Comparison of ENCODE assay signal across 17 cellular contexts in genomic region chr12:112627851-112628250, GRCh38.
DNase-seq lines count a peak whose midpoint lies in the region; TF ChIP-seq lines count a peak whose summit lies in the region.
"Had no signal": no experiment of that assay in that cellular context is flagged by ENCODE, and none has a peak within 500 bp of the region (broad histone marks: within the 10 kb centered on the region; RNA-seq: fewer than 3 reads in every experiment).

No MANE protein-coding gene starts in this region.

- no peak overlapping the region for H3K27ac ChIP-seq in vagina
- H3K27ac ChIP-seq: C4-2B had no signal

- H3K36me3 Mint-ChIP-seq in endothelial cell (ENCODE audit: low read depth, unreplicated experiment) = no peaks in the 10 kb centered on the region
- H3K36me3 Mint-ChIP-seq: IgD-negative memory B cell had no signal

- peak overlapping the region; percentile 17 for H3K27ac Mint-ChIP-seq in endothelial cell (ENCODE audit: unreplicated experiment)
- H3K27ac Mint-ChIP-seq: B cell; CD4-positive, alpha-beta T cell; HFFc6; IgD-negative memory B cell had no signal

- no peak for TF ChIP-seq POLR2A in vagina (IDR thresholded peaks at IDR 0.05)

- H3K36me3 ChIP-seq in vagina = no peaks in the 10 kb centered on the region

- TF ChIP-seq CTCF in endothelial cell (IDR thresholded peaks at IDR 0.05; ENCODE audit: unreplicated experiment) (no peak), vagina (IDR thresholded peaks at IDR 0.05) (no peak)

- peaks cover 17% of the 10 kb centered on the region for H3K4me1 Mint-ChIP-seq in endothelial cell (ENCODE audit: unreplicated experiment)
- H3K4me1 Mint-ChIP-seq: B cell, IgD-negative memory B cell had no signal

- DNase-seq in CMK (ENCODE audit: low read depth) = peak; percentile 7
- DNase-seq in Kasumi-1 (lab: John Stamatoyannopoulos, UW) = peak; percentile 43
- peak; percentile 29 for DNase-seq in endothelial cell (ENCODE audit: low spot score)
- no peak for DNase-seq in middle frontal gyrus (ENCODE audit: extremely low spot score, low spot score)
- no peak for DNase-seq in vagina (ENCODE audit: extremely low spot score in 2 of 2)
- DNase-seq in NCI-H446 (lab: John Stamatoyannopoulos, UW) = no peak
- no peak for DNase-seq in RKO (ENCODE audit: low spot score)
- DNase-seq: CD4-positive, alpha-beta T cell; DMS153; DMS79; GF-D8; GOT3; H7; HFFc6 had no signal

- intact Hi-C loops in vagina (cut with DNase I) = no loop called here

- no peaks in the 10 kb centered on the region for H3K4me1 ChIP-seq in vagina

- H3K27me3 ChIP-seq in vagina = no peaks in the 10 kb centered on the region

- H3K4me3 Mint-ChIP-seq in endothelial cell (ENCODE audit: unreplicated experiment) = no peak overlapping the region
- H3K4me3 Mint-ChIP-seq: B cell; CD4-positive, alpha-beta T cell; HFFc6; IgD-negative memory B cell had no signal

- no peaks in the 10 kb centered on the region for H3K9me3 ChIP-seq in vagina

- no peak overlapping the region for H3K4me3 ChIP-seq in vagina

- H3K9me3 Mint-ChIP-seq in endothelial cell (ENCODE audit: unreplicated experiment) = no peaks in the 10 kb centered on the region
- H3K9me3 Mint-ChIP-seq: CD4-positive, alpha-beta T cell had no signal

- peaks cover 3% of the 10 kb centered on the region for H3K27me3 Mint-ChIP-seq in endothelial cell (ENCODE audit: unreplicated experiment)

Comparison
In these comparisons a context has a peak if more than half of its experiments do, and no peak if none do; other contexts are left out.
1. DNase-seq: peak in CMK (single experiment), Kasumi-1 (2 of 2) and endothelial cell (single experiment); none in middle frontal gyrus (single experiment), vagina (0 of 2), NCI-H446 (0 of 2) and RKO (single experiment).